10 cellular contexts compared by ENCODE assay signal in genomic region chr6:21738180-21739094, GRCh38.
DNase-seq lines count a peak whose midpoint lies in the region; ATAC-seq and TF ChIP-seq lines count a peak whose summit lies in the region.
"Had no signal": no experiment of that assay in that cellular context is flagged by ENCODE, and none has a peak within 500 bp of the region (broad histone marks: within the 10 kb centered on the region; RNA-seq: fewer than 3 reads in every experiment).

No MANE protein-coding gene starts in this region.

- POLR2A ChIA-PET in PC-3 (lab: Charles Lee; ENCODE audit: unreplicated experiment) = no interaction called here

- H3K27ac ChIP-seq in PC-3 (ENCODE audit: low read length) = peak overlapping the region; percentile 87
- H3K27ac ChIP-seq in iPS-20b (ENCODE audit: low read length) = no peak overlapping the region
- peak overlapping the region; percentile 10 to 67 (median 38) for H3K27ac ChIP-seq in upper lobe of left lung

- H3K4me1 ChIP-seq in PC-3 (ENCODE audit: insufficient read depth, low read length) = peaks cover 59% of the 10 kb centered on the region
- H3K4me1 ChIP-seq in iPS-20b (ENCODE audit: insufficient read depth, low read length) = peaks cover 66% of the 10 kb centered on the region
- H3K4me1 ChIP-seq in upper lobe of left lung = peaks cover 16 to 27% (median 19%) of the 10 kb centered on the region in 4 donors

- H3F3A ChIP-seq in PC-3 (ENCODE audit: low read length, unreplicated experiment) = no peaks in the 10 kb centered on the region

- H3K79me2 ChIP-seq in PC-3 (ENCODE audit: low read length) = no peaks in the 10 kb centered on the region

- peak overlapping the region; percentile 62 for H2AFZ ChIP-seq in PC-3 (ENCODE audit: low read length)

- intact Hi-C loops in PC-3 (cut with micrococcal nuclease) (loop anchor here (2.0 kb wide), 1 partner anchor 142 kb away; no protein-coding TSS in a partner anchor), posterior cingulate gyrus (cut with DNase I) (no loop called here)

- TF ChIP-seq POLR2A in upper lobe of left lung (IDR thresholded peaks at IDR 0.05) = no peak

- TF ChIP-seq EP300 in upper lobe of left lung (IDR thresholded peaks at IDR 0.05) = peak in 1 of 4 donors; percentile 53

- H3K9me3 ChIP-seq in PC-3 (ENCODE audit: low read length) (no peaks in the 10 kb centered on the region), iPS-20b (ENCODE audit: insufficient read depth, low read depth, low read length) (no peaks in the 10 kb centered on the region), upper lobe of left lung (no peaks in the 10 kb centered on the region)

- H3K27me3 ChIP-seq in PC-3 (ENCODE audit: low read length) = no peaks in the 10 kb centered on the region
- H3K27me3 ChIP-seq in iPS-20b (ENCODE audit: insufficient read depth, low read length) = no peaks in the 10 kb centered on the region
- H3K27me3 ChIP-seq in upper lobe of left lung = no peaks in the 10 kb centered on the region

- H3K9ac ChIP-seq in PC-3 (ENCODE audit: low read length) (peak overlapping the region; percentile 32), iPS-20b (ENCODE audit: low read depth, low read length) (peak overlapping the region; percentile 18; the same call in 1 of the 2 replicates)

- H3K9me3 Mint-ChIP-seq in activated naive CD8-positive, alpha-beta T cell treated with anti-CD3 and anti-CD28 coated beads for 36 hours = no peaks in the 10 kb centered on the region
- no peaks in the 10 kb centered on the region for H3K9me3 Mint-ChIP-seq in activated naive CD8-positive, alpha-beta T cell treated with anti-CD3 and anti-CD28 coated beads, Interleukin-2, amount 50 U/mL, for 24 hours

- peaks cover 3% of the 10 kb centered on the region for H3K4me1 Mint-ChIP-seq in activated naive CD8-positive, alpha-beta T cell treated with anti-CD3 and anti-CD28 coated beads for 36 hours
- H3K4me1 Mint-ChIP-seq in activated naive CD8-positive, alpha-beta T cell treated with anti-CD3 and anti-CD28 coated beads, Interleukin-2, amount 50 U/mL, for 24 hours = no peaks in the 10 kb centered on the region

- H3K4me2 ChIP-seq in PC-3 (ENCODE audit: low read length) = peak overlapping the region; percentile 86

- no peaks in the 10 kb centered on the region for H3K36me3 Mint-ChIP-seq in activated naive CD8-positive, alpha-beta T cell treated with anti-CD3 and anti-CD28 coated beads for 36 hours
- no peaks in the 10 kb centered on the region for H3K36me3 Mint-ChIP-seq in activated naive CD8-positive, alpha-beta T cell treated with anti-CD3 and anti-CD28 coated beads, Interleukin-2, amount 50 U/mL, for 24 hours (ENCODE audit: low read depth)

- H3K36me3 ChIP-seq in PC-3 (ENCODE audit: low read depth, low read length) = no peaks in the 10 kb centered on the region
- H3K36me3 ChIP-seq in iPS-20b (ENCODE audit: insufficient read depth, low read depth, low read length) = no peaks in the 10 kb centered on the region
- H3K36me3 ChIP-seq in upper lobe of left lung = no peaks in the 10 kb centered on the region

- CTCF ChIA-PET in PC-3 (lab: Charles Lee) = no interaction called here

- H4K20me1 ChIP-seq in PC-3 (ENCODE audit: low read length) = no peaks in the 10 kb centered on the region

- peaks cover 5% of the 10 kb centered on the region for H3K27me3 Mint-ChIP-seq in activated naive CD8-positive, alpha-beta T cell treated with anti-CD3 and anti-CD28 coated beads for 36 hours
- peaks cover 4% of the 10 kb centered on the region for H3K27me3 Mint-ChIP-seq in activated naive CD8-positive, alpha-beta T cell treated with anti-CD3 and anti-CD28 coated beads, Interleukin-2, amount 50 U/mL, for 24 hours

- H3K27ac Mint-ChIP-seq in activated naive CD8-positive, alpha-beta T cell treated with anti-CD3 and anti-CD28 coated beads for 36 hours = peak overlapping the region; percentile 9
- no peak overlapping the region for H3K27ac Mint-ChIP-seq in activated naive CD8-positive, alpha-beta T cell treated with anti-CD3 and anti-CD28 coated beads, Interleukin-2, amount 50 U/mL, for 24 hours

- TF ChIP-seq CTCF in PC-3 (conservative IDR thresholded peaks at IDR 0.05; ENCODE audit: low read depth, low read length) (no peak), upper lobe of left lung (IDR thresholded peaks at IDR 0.05) (no peak)

- no peak for ATAC-seq in activated naive CD8-positive, alpha-beta T cell treated with anti-CD3 and anti-CD28 coated beads, Interleukin-2, amount 50 U/mL, for 24 hours
- peak; percentile 77 for ATAC-seq in PC-3
- peak; percentile 61 to 86 for ATAC-seq in upper lobe of left lung (ENCODE audit: low FRiP score in 2 of 2)
- ATAC-seq in HG03571 (IDR thresholded peaks at IDR 0.05; ENCODE audit: unreplicated experiment) = no peak

- H3K4me3 ChIP-seq in PC-3 (ENCODE audit: low read length) = peak overlapping the region; percentile 56
- peak overlapping the region; percentile 20; the same call in 1 of the 2 replicates for H3K4me3 ChIP-seq in iPS-20b (ENCODE audit: low read length)
- no peak overlapping the region for H3K4me3 ChIP-seq in upper lobe of left lung

- no peak for DNase-seq in activated naive CD8-positive, alpha-beta T cell treated with anti-CD3 and anti-CD28 coated beads for 36 hours
- DNase-seq in activated naive CD8-positive, alpha-beta T cell treated with anti-CD3 and anti-CD28 coated beads, Interleukin-2, amount 50 U/mL, for 24 hours = no peak
- DNase-seq in PC-3 = peak; percentile 93
- peak in 1 of 2 donors; percentile 45 for DNase-seq in upper lobe of left lung
- no peak for DNase-seq in posterior cingulate gyrus
- DNase-seq in HUDEP-2 (lab: John Stamatoyannopoulos, UW; ENCODE audit: unreplicated experiment in 76 of 76) = no peak
- DNase-seq: activated CD4-positive, alpha-beta T cell treated with anti-CD3 and anti-CD28 coated beads for 4 hours; activated effector memory CD4-positive, alpha-beta T cell treated with anti-CD3 and anti-CD28 coated beads, Interleukin-2, amount 50 U/mL, for 16 hours had no signal

- no peak overlapping the region for H3K4me3 Mint-ChIP-seq in activated naive CD8-positive, alpha-beta T cell treated with anti-CD3 and anti-CD28 coated beads for 36 hours
- no peak overlapping the region for H3K4me3 Mint-ChIP-seq in activated naive CD8-positive, alpha-beta T cell treated with anti-CD3 and anti-CD28 coated beads, Interleukin-2, amount 50 U/mL, for 24 hours

- no peaks in the 10 kb centered on the region for H3K9me2 ChIP-seq in PC-3 (replicated peaks; ENCODE audit: low read length)

- 51 to 63% methylated on average over 5 of the region's 5 CpGs for WGBS in upper lobe of left lung, 2 donors

- no TSS peak for BruUV-seq in PC-3 (replicated peaks; lab: Mats Ljungman, UMichigan)

Comparison
In these comparisons a context has a peak if more than half of its experiments do, and no peak if none do; other contexts are left out.
1. ATAC-seq: peak in PC-3 (single experiment) and upper lobe of left lung (2 of 2); none in activated naive CD8-positive, alpha-beta T cell treated with anti-CD3 and anti-CD28 coated beads, Interleukin-2, amount 50 U/mL, for 24 hours (single experiment) and HG03571 (single experiment).
2. H3K4me3 ChIP-seq: peak in PC-3 (single experiment) and iPS-20b (single experiment); none in upper lobe of left lung (0 of 4).